Comparison of ENCODE assay signal across 8 cellular contexts in the genomic region with DNA sequence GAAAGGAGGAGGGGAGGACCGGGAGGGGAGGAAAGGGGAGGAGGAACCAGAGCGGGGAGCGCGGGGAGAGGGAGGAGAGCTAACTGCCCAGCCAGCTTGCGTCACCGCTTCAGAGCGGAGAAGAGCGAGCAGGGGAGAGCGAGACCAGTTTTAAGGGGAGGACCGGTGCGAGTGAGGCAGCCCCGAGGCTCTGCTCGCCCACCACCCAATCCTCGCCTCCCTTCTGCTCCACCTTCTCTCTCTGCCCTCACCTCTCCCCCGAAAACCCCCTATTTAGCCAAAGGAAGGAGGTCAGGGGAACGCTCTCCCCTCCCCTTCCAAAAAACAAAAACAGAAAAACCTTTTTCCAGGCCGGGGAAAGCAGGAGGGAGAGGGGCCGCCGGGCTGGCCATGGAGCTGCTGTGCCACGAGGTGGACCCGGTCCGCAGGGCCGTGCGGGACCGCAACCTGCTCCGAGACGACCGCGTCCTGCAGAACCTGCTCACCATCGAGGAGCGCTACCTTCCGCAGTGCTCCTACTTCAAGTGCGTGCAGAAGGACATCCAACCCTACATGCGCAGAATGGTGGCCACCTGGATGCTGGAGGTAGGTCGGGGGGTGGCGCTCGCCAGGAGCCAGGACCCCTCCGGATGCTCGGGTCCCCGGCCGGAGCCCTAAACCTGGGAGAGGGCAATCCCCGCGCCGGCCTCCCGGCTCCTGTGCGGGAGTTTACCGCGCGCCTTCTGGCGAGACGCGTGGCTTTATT. TPM values are rescaled to one million over a fixed set of nuclear protein-coding genes. Genes with fewer than 3 reads are reported as not detected.
DNase-seq lines count a peak whose midpoint lies in the region; ATAC-seq and TF ChIP-seq lines count a peak whose summit lies in the region.

A gene (plus strand): TSS at position 112 of the 745 bp plus-strand sequence. CDS start 279 bp downstream, at position 391.

- 0 out of 2 replicates have a peak within 1 kb of the TSS, but pooled peaks have one; percentile 46 for H2AFZ ChIP-seq in SK-N-SH (ENCODE audit: low read depth)

- H3K9me3 ChIP-seq in SK-N-SH = no peaks in the 10 kb centered on the region
- no peaks in the 10 kb centered on the region for H3K9me3 ChIP-seq in right lobe of liver

- no peak for TF ChIP-seq EP300 in SK-N-SH (IDR thresholded peaks at IDR 0.05; ENCODE audit: borderline replicate concordance in 1 of 2, low read depth in 1 of 2, low read length in 1 of 2)

- H3K4me1 Mint-ChIP-seq in activated CD4-positive, alpha-beta memory T cell treated with anti-CD3 and anti-CD28 coated beads for 36 hours (ENCODE audit: low read depth) = peaks cover 31% of the 10 kb centered on the region

- H3K4me2 ChIP-seq in SK-N-SH = peak within 1 kb of the TSS; percentile 50; the same call in 1 of the 2 replicates

- no peak within 1 kb of the TSS for H3K9ac ChIP-seq in SK-N-SH

- ATAC-seq in SK-N-SH treated with all-trans-retinoic acid at 6 μM for 48 hours (no peak), right lobe of liver (peak; percentile 45 to 59 (median 47))

- H3F3A ChIP-seq in SK-N-SH (replicated peaks; ENCODE audit: insufficient read depth) = peaks cover 4% of the 10 kb centered on the region

- H3K4me1 ChIP-seq in SK-N-SH (ENCODE audit: control insufficient read depth in 1 of 2, insufficient read depth in 2 of 2, low read depth in 1 of 2, low read length in 1 of 2) (peaks cover 0 to 4% of the 10 kb centered on the region in 2 experiments; a peak in 2 of 4 replicates), right lobe of liver (peaks cover 0 to 40% (median 0%) of the 10 kb centered on the region in 4 donors)

- peak; percentile 43 for TF ChIP-seq POLR2A in right lobe of liver (IDR thresholded peaks at IDR 0.05)

- intact Hi-C loops in activated CD4-positive, alpha-beta memory T cell treated with anti-CD3 and anti-CD28 coated beads for 36 hours (cut with micrococcal nuclease) = loop anchor here (1.0 to 5.0 kb wide), 4 partner anchors 96 to 212 kb away; no protein-coding TSS in a partner anchor
- intact Hi-C loops in right lobe of liver (cut with DNase I) = loop anchor here in 1 of 2 donors (10.0 kb wide), 3 partner anchors 159 to 979 kb away; no protein-coding TSS in a partner anchor

- H3K4me3 ChIP-seq in SK-N-SH (ENCODE audit: low read depth in 2 of 2, low read length in 1 of 2) = no peak within 1 kb of the TSS
- peak within 1 kb of the TSS; percentile 32 to 48 (median 40) for H3K4me3 ChIP-seq in right lobe of liver

- no peaks in the 10 kb centered on the region for H3K9me3 Mint-ChIP-seq in activated CD4-positive, alpha-beta memory T cell treated with anti-CD3 and anti-CD28 coated beads for 36 hours

- TF ChIP-seq RAD21 in SK-N-SH (IDR thresholded peaks at IDR 0.05; ENCODE audit: low read length) = no peak

- H3K27ac Mint-ChIP-seq in activated CD4-positive, alpha-beta memory T cell treated with anti-CD3 and anti-CD28 coated beads for 36 hours = peak within 1 kb of the TSS; percentile 99

- WGBS in SK-N-SH (ENCODE audit: low lambda C conversion rate) = 4% methylated on average over 26 of the region's 52 CpGs
- 4% methylated on average over 23 of the region's 52 CpGs for WGBS in right lobe of liver (ENCODE audit: insufficient coverage, low coverage, low lambda C conversion rate, missing lambda C conversion rate)

- H3K36me3 ChIP-seq in SK-N-SH (replicated peaks in 1 of 2; ENCODE audit: control insufficient read depth in 1 of 2, insufficient read depth in 2 of 2, low read length in 1 of 2) = no peaks in the 10 kb centered on the region
- H3K36me3 ChIP-seq in right lobe of liver = no peaks in the 10 kb centered on the region

- H3K36me3 Mint-ChIP-seq in activated CD4-positive, alpha-beta memory T cell treated with anti-CD3 and anti-CD28 coated beads for 36 hours = peaks cover 44% of the 10 kb centered on the region

- no peaks in the 10 kb centered on the region for H3K9me2 ChIP-seq in SK-N-SH

- H3K27me3 ChIP-seq in SK-N-SH (ENCODE audit: insufficient read depth) (peaks cover 94% of the 10 kb centered on the region), right lobe of liver (peaks cover 0 to 41% of the 10 kb centered on the region in 2 donors)

- POLR2A ChIA-PET in SK-N-SH (lab: Yijun Ruan, JAX) = no interaction called here
- POLR2A ChIA-PET in activated CD4-positive, alpha-beta memory T cell treated with anti-CD3 and anti-CD28 coated beads for 36 hours (lab: Charles Lee) = interaction anchor here (0.6 to 12.3 kb wide), 12 partner anchors 14 to 287 kb away, joined by 3 to 205 read pairs (median 3); no protein-coding TSS in a partner anchor

- H3K27ac ChIP-seq in SK-N-SH (ENCODE audit: low read depth in 2 of 2, low read length in 1 of 2) (no peak within 1 kb of the TSS), right lobe of liver (peak within 1 kb of the TSS in 2 of 3 donors; percentile 43 to 65)

- TF ChIP-seq CTCF in SK-N-SH (IDR thresholded peaks at IDR 0.05) = no peak
- no peak for TF ChIP-seq CTCF in right lobe of liver (IDR thresholded peaks at IDR 0.05)

- CTCF ChIA-PET in SK-N-SH (lab: Yijun Ruan, JAX) = interaction anchor here (0.7 to 6.5 kb wide), 5 partner anchors 19 to 388 kb away, joined by 3 to 162 read pairs (median 4); no protein-coding TSS in a partner anchor
- CTCF ChIA-PET in activated CD4-positive, alpha-beta memory T cell treated with anti-CD3 and anti-CD28 coated beads for 36 hours (lab: Charles Lee) = interaction anchor here (0.7 to 4.8 kb wide), 8 partner anchors 23 to 167 kb away, joined by 4 to 92 read pairs (median 5); no protein-coding TSS in a partner anchor

- no peaks in the 10 kb centered on the region for H3K27me3 Mint-ChIP-seq in activated CD4-positive, alpha-beta memory T cell treated with anti-CD3 and anti-CD28 coated beads for 36 hours

- H3K4me3 Mint-ChIP-seq in activated CD4-positive, alpha-beta memory T cell treated with anti-CD3 and anti-CD28 coated beads for 36 hours = peak within 1 kb of the TSS; percentile 97

- no peaks in the 10 kb centered on the region for H4K20me1 ChIP-seq in SK-N-SH (ENCODE audit: insufficient read depth)

- no peaks in the 10 kb centered on the region for H3K79me2 ChIP-seq in SK-N-SH (ENCODE audit: insufficient read depth)

- DNase-seq in SK-N-SH (peak; percentile 43), KG1 (lab: John Stamatoyannopoulos, UW) (peak; percentile 75), right lobe of liver (peak in 2 of 3 donors; percentile 73 to 80), NCI-H128 (lab: John Stamatoyannopoulos, UW; ENCODE audit: unreplicated experiment) (no peak)
- peak; percentile 88 for DNase-seq in activated CD4-positive, alpha-beta memory T cell treated with anti-CD3 and anti-CD28 coated beads for 36 hours
- DNase-seq in effector CD4-positive, alpha-beta T cell = peak; percentile 57
- DNase-seq in stimulated activated CD4-positive, alpha-beta T cell treated with anti-CD3 and anti-CD28 coated beads, Interleukin-4, amount 100 ng/mL, for 1 hour = peak; percentile 81

TF ChIP-seq in SK-N-SH, 30 proteins besides CTCF, POLR2A, EP300 and RAD21 (continues in another document):
- TF ChIP-seq, protein P1, sequence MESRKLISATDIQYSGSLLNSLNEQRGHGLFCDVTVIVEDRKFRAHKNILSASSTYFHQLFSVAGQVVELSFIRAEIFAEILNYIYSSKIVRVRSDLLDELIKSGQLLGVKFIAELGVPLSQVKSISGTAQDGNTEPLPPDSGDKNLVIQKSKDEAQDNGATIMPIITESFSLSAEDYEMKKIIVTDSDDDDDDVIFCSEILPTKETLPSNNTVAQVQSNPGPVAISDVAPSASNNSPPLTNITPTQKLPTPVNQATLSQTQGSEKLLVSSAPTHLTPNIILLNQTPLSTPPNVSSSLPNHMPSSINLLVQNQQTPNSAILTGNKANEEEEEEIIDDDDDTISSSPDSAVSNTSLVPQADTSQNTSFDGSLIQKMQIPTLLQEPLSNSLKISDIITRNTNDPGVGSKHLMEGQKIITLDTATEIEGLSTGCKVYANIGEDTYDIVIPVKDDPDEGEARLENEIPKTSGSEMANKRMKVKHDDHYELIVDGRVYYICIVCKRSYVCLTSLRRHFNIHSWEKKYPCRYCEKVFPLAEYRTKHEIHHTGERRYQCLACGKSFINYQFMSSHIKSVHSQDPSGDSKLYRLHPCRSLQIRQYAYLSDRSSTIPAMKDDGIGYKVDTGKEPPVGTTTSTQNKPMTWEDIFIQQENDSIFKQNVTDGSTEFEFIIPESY (IDR thresholded peaks at IDR 0.05; ENCODE audit: borderline replicate concordance, low read depth) = no peak
- no peak for TF ChIP-seq EZH2phosphoT487 (IDR thresholded peaks at IDR 0.05; ENCODE audit: borderline replicate concordance, low read depth)
- TF ChIP-seq NRF1 (IDR thresholded peaks at IDR 0.05; ENCODE audit: low read depth, low read length) = no peak
- TF ChIP-seq, protein P2, sequence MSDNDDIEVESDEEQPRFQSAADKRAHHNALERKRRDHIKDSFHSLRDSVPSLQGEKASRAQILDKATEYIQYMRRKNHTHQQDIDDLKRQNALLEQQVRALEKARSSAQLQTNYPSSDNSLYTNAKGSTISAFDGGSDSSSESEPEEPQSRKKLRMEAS (IDR thresholded peaks at IDR 0.05; ENCODE audit: low read depth) = no peak

TF ChIP-seq in SK-N-SH treated with all-trans-retinoic acid at 6 μM for 48 hours, 23 proteins besides CTCF, POLR2A, EP300 and RAD21 (continues in another document):
- TF ChIP-seq ZNF565 (CRISPR knock-in tag; conservative IDR thresholded peaks at IDR 0.05; ENCODE audit: low read depth) = no peak
- TF ChIP-seq ESRRG (CRISPR knock-in tag; IDR thresholded peaks at IDR 0.05) = no peak
- TF ChIP-seq ZC3H10 (CRISPR knock-in tag; IDR thresholded peaks at IDR 0.05) = no peak
- TF ChIP-seq ZFP3 (CRISPR knock-in tag; IDR thresholded peaks at IDR 0.05) = no peak

RNA-seq across cellular contexts. Expression of the gene that starts here (rescaled TPM):
- polyA plus RNA-seq in SK-N-SH (2012; rRNA removed) = not detected in 2 replicates
- not detected in 2 replicates for polyA plus RNA-seq in SK-N-SH (2012; cell fraction: cytosol; rRNA removed)
- polyA plus RNA-seq in SK-N-SH (2012; cell fraction: nucleus; rRNA removed) = not detected in 2 replicates
- 100 to 1,000 TPM; 255 to 261 TPM for total RNA-seq in activated CD4-positive, alpha-beta memory T cell treated with anti-CD3 and anti-CD28 coated beads for 36 hours
- 1 to 10 TPM; 1.1 to 6.2 (median 1.5) TPM for total RNA-seq in right lobe of liver

Comparison
In these comparisons a context has a peak if more than half of its experiments do, and no peak if none do; other contexts are left out.
1. RNA of the gene that starts here (total RNA-seq): 255 to 261 TPM in activated CD4-positive, alpha-beta memory T cell treated with anti-CD3 and anti-CD28 coated beads for 36 hours; 1.1 to 6.2 TPM in right lobe of liver; every median in the first group is over 10 times any median in the second.
2. Peak in DNase-seq and H3K4me2 ChIP-seq in SK-N-SH; RNA of the gene not detected or under 1 TPM.
3. H3K27ac ChIP-seq: peak in right lobe of liver (2 of 3); none in SK-N-SH (0 of 2).
4. H3K4me3 ChIP-seq: peak in right lobe of liver (3 of 3); none in SK-N-SH (0 of 2).